8 cellular contexts compared by ENCODE assay signal in genomic region chr16:55508941-55509920, GRCh38. TPM values are rescaled to one million over a fixed set of nuclear protein-coding genes. Genes with fewer than 3 reads are reported as not detected.
A peak's percentile ranks its signal among the peaks of the same experiment; 100 is the strongest.
DNase-seq lines count a peak whose midpoint lies in the region; ATAC-seq, FAIRE-seq and TF ChIP-seq lines count a peak whose summit lies in the region.

LPCAT2 (plus strand) TSS chr16:55509072; CDS start chr16:55509182, 110 bp downstream.

- peaks cover 13% of the 10 kb centered on the region for H3K9me3 ChIP-seq in HUES6 (ENCODE audit: control insufficient read depth, insufficient read depth, low read depth, low read length)

- TF ChIP-seq POLR2A in GM12891 (IDR thresholded peaks at IDR 0.05; ENCODE audit: low read depth, low read length) = no peak

- no peak for FAIRE-seq in GM12891 (lab: Jason Lieb, UNC)

- peaks cover 3% of the 10 kb centered on the region; the same call in 1 of the 2 replicates for H3K4me1 ChIP-seq in HUES6 (ENCODE audit: control insufficient read depth, insufficient read depth, low read length)

- H3K9ac ChIP-seq in HUES6 (ENCODE audit: low read length) = peak within 1 kb of the TSS; percentile 51

- DNase-seq in ELR (ENCODE audit: low read depth) = peak; percentile 91
- DNase-seq in SW480 (ENCODE audit: low spot score) = peak; percentile 85
- peak; percentile 94 for DNase-seq in dermis blood vessel endothelial cell
- DNase-seq in kidney tubule cell (ENCODE audit: low spot score) = peak; percentile 84
- peak; percentile 65 for DNase-seq in smooth muscle cell of the brain vasculature (ENCODE audit: low read depth, low spot score)
- no peak for DNase-seq in GM12891 (ENCODE audit: insufficient read length, low spot score)

- ATAC-seq in GM21423 (IDR thresholded peaks at IDR 0.05; ENCODE audit: unreplicated experiment) = no peak

- H3K36me3 ChIP-seq in HUES6 (ENCODE audit: control insufficient read depth, insufficient read depth, low read length) = peaks cover 20% of the 10 kb centered on the region

- H3K27ac ChIP-seq in HUES6 (ENCODE audit: low read depth, low read length) = no peak within 1 kb of the TSS; the same call in 1 of the 2 replicates

- H3K4me3 ChIP-seq in HUES6 (ENCODE audit: low read depth, low read length) = peak within 1 kb of the TSS; percentile 76

- H3K27me3 ChIP-seq in HUES6 (ENCODE audit: control insufficient read depth, insufficient read depth, low read length) = no peaks in the 10 kb centered on the region

TF ChIP-seq in GM12891, 5 proteins besides CTCF, POLR2A, EP300 and RAD21:
- no peak for TF ChIP-seq TAF1 (IDR thresholded peaks at IDR 0.05; ENCODE audit: low read depth, low read length)
- TF ChIP-seq PAX5 (IDR thresholded peaks at IDR 0.05; ENCODE audit: insufficient read depth, low read length, severe bottlenecking) = no peak
- TF ChIP-seq SPI1 (IDR thresholded peaks at IDR 0.05; ENCODE audit: low read depth, low read length) = no peak

RNA-seq across cellular contexts. Expression of gene LPCAT2, which starts in this region (rescaled TPM):
- 23.9 and 37.6 TPM in 2 replicates for total RNA-seq in dermis blood vessel endothelial cell
- not detected for polyA plus RNA-seq in GM12891 (2012; ENCODE audit: low read depth, missing spikeins)
